8 cellular contexts compared by ENCODE assay signal in the genomic region with DNA sequence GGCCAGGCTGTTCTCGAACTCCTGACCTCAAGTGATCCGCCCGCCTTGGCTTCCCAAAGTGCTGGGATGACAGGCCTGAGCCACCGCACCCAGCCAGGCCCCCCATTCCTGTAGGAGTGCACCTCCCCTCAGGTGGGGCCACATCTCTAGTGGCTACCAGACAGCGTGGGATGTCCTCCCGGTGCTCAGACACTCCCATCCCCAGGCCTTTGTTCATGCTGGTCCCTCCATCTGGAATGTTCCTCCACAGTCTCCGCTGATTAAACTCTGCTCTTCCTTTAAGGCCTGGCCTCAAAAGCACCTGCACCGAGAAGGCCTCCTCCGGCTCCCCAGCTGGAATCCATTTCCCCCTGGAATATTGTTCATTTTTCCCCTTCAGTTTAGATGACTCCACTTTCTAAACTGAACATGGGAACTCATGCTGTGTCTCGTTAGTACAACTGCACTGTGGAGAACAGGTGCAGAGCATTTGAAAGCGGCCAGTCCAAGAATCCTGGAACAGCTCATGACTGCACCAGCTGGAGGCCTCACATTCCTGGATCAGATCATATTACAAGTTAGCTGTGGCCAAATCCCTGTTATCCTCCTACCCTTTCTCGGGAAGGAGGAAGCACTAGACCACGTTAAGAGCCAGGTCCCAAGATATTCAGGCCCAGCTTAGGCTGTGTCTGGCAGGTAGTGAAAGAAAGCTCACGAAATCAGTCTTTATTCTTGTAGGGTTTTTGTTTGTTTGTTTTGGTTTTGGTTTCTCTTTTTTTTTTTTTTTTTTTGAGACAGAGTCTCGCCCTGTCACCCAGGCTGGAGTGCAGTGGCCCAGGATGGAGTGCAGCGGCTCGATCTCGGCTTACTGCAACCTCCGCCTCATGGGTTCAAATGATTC. TPM values are rescaled to one million over a fixed set of nuclear protein-coding genes. Genes with fewer than 3 reads are reported as not detected.
DNase-seq lines count a peak whose midpoint lies in the region; ATAC-seq and TF ChIP-seq lines count a peak whose summit lies in the region.

No MANE protein-coding gene starts in this region.

- peak; percentile 90 to 93 (median 92) for ATAC-seq in right lobe of liver
- no peak for ATAC-seq in HG03159 (IDR thresholded peaks at IDR 0.05; ENCODE audit: unreplicated experiment)
- ATAC-seq in GM18873 (IDR thresholded peaks at IDR 0.05; ENCODE audit: low FRiP score, unreplicated experiment) = no peak
- ATAC-seq in stimulated activated naive B cell treated with anti-CD40 and anti-IgM and Interleukin-4, amounts not matched to agents 10 μg/mL and 1 μg/mL and 100 μg/mL, for 72 hours (replicated peaks) = no peak

- peak overlapping the region in 2 of 3 donors; percentile 32 to 50 for H3K27ac ChIP-seq in right lobe of liver

- H3K27ac Mint-ChIP-seq in stimulated activated naive B cell treated with anti-CD40 and anti-IgM and Interleukin-4, amounts not matched to agents 10 μg/mL and 1 μg/mL and 100 μg/mL, for 72 hours = no peak overlapping the region

- H3K36me3 ChIP-seq in right lobe of liver = no peaks in the 10 kb centered on the region

- no peaks in the 10 kb centered on the region for H3K9me3 Mint-ChIP-seq in stimulated activated naive B cell treated with anti-CD40 and anti-IgM and Interleukin-4, amounts not matched to agents 10 μg/mL and 1 μg/mL and 100 μg/mL, for 72 hours

- no peak overlapping the region for H3K4me3 ChIP-seq in right lobe of liver

- H3K9me3 ChIP-seq in right lobe of liver = no peaks in the 10 kb centered on the region

- intact Hi-C loops in right lobe of liver (cut with DNase I) = loop anchor here in 1 of 2 donors (10.0 kb wide), 1 partner anchor 72 kb away; no protein-coding TSS in a partner anchor

- H3K4me1 Mint-ChIP-seq in stimulated activated naive B cell treated with anti-CD40 and anti-IgM and Interleukin-4, amounts not matched to agents 10 μg/mL and 1 μg/mL and 100 μg/mL, for 72 hours = peaks cover 0 to 2% of the 10 kb centered on the region in 2 donors

- DNase-seq in EH (ENCODE audit: low read depth) = peak; percentile 87
- peak; percentile 51 for DNase-seq in NCI-H2196 (lab: John Stamatoyannopoulos, UW; ENCODE audit: unreplicated experiment)
- peak; percentile 88 for DNase-seq in cerebellum (ENCODE audit: low spot score)
- no peak for DNase-seq in right lobe of liver
- DNase-seq in NOMO-1 (lab: John Stamatoyannopoulos, UW; ENCODE audit: unreplicated experiment in 2 of 2) = no peak
- no peak for DNase-seq in stimulated activated naive B cell treated with anti-CD40 and anti-IgM and Interleukin-4, amounts not matched to agents 10 μg/mL and 1 μg/mL and 100 μg/mL, for 72 hours

- H3K36me3 Mint-ChIP-seq in stimulated activated naive B cell treated with anti-CD40 and anti-IgM and Interleukin-4, amounts not matched to agents 10 μg/mL and 1 μg/mL and 100 μg/mL, for 72 hours = no peaks in the 10 kb centered on the region

- TF ChIP-seq CTCF in right lobe of liver (IDR thresholded peaks at IDR 0.05) = no peak

- no peaks in the 10 kb centered on the region for H3K27me3 Mint-ChIP-seq in stimulated activated naive B cell treated with anti-CD40 and anti-IgM and Interleukin-4, amounts not matched to agents 10 μg/mL and 1 μg/mL and 100 μg/mL, for 72 hours

- no peaks in the 10 kb centered on the region for H3K27me3 ChIP-seq in right lobe of liver

- TF ChIP-seq POLR2A in right lobe of liver (IDR thresholded peaks at IDR 0.05) = no peak

- H3K4me3 Mint-ChIP-seq in stimulated activated naive B cell treated with anti-CD40 and anti-IgM and Interleukin-4, amounts not matched to agents 10 μg/mL and 1 μg/mL and 100 μg/mL, for 72 hours = no peak overlapping the region

- WGBS in right lobe of liver (ENCODE audit: insufficient coverage, low coverage, low lambda C conversion rate, missing lambda C conversion rate) = 39% methylated on average over 13 of the region's 19 CpGs

- peaks cover 0 to 6% (median 0%) of the 10 kb centered on the region in 4 donors for H3K4me1 ChIP-seq in right lobe of liver

RNA-seq across cellular contexts. Expression of a gene that starts 10.8 kb away (rescaled TPM):
- total RNA-seq in cerebellum = 162 TPM
- total RNA-seq in right lobe of liver = 10 to 100 TPM; 53.7 to 82.6 (median 57.3) TPM

Comparison
In these comparisons a context has a peak if more than half of its experiments do, and no peak if none do; other contexts are left out.
1. DNase-seq: peak in EH (single experiment), NCI-H2196 (single experiment) and cerebellum (single experiment); none in right lobe of liver (0 of 3), NOMO-1 (0 of 2) and stimulated activated naive B cell treated with anti-CD40 and anti-IgM and Interleukin-4, amounts not matched to agents 10 μg/mL and 1 μg/mL and 100 μg/mL, for 72 hours (single experiment).
2. ATAC-seq: peak in right lobe of liver (4 of 4); none in HG03159 (single experiment), GM18873 (single experiment) and stimulated activated naive B cell treated with anti-CD40 and anti-IgM and Interleukin-4, amounts not matched to agents 10 μg/mL and 1 μg/mL and 100 μg/mL, for 72 hours (0 of 2).